ENCODE assay signal across 19 cellular contexts in the genomic region with DNA sequence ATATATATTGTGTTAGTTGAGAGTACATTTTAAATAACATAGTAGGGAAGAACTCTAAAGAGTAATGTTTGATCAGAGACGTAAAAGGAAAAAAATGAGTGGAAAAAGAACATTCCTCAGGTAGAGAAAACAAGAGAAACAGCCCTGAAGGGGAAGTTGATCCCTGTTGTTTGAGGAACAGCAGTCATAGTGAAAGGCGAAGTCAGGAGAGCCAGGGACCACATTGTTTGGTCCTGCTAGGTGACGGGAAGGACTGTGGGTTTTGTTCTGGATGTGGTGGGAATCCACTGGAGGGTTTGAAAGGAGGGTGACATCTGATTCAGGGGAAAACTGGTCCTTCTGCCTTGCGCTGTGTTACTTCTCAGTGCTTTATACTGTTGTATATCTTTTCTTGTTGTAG. TPM values are rescaled to one million over a fixed set of nuclear protein-coding genes. Genes with fewer than 3 reads are reported as not detected.
DNase-seq lines count a peak whose midpoint lies in the region; ATAC-seq and TF ChIP-seq lines count a peak whose summit lies in the region.
"Had no signal": no experiment of that assay in that cellular context is flagged by ENCODE, and none has a peak within 500 bp of the region (broad histone marks: within the 10 kb centered on the region; RNA-seq: fewer than 3 reads in every experiment).

No MANE protein-coding gene starts in this region.

- no TSS peak for BruUV-seq in PC-3 (replicated peaks; lab: Mats Ljungman, UMichigan)

- no peaks in the 10 kb centered on the region for H3K27me3 Mint-ChIP-seq in CD8-positive, alpha-beta T cell (ENCODE audit: low read depth)
- no peaks in the 10 kb centered on the region for H3K27me3 Mint-ChIP-seq in stimulated activated memory B cell treated with anti-CD40 and anti-IgM and Interleukin-4, amounts not matched to agents 10 μg/mL and 1 μg/mL and 100 μg/mL, for 72 hours
- H3K27me3 Mint-ChIP-seq: T-cell had no signal

- peaks cover 32% of the 10 kb centered on the region; the same call in 1 of the 2 replicates for H4K20me1 ChIP-seq in PC-3 (ENCODE audit: low read length)

- no peak for DNase-seq in CD8-positive, alpha-beta T cell
- DNase-seq in PC-3, result no peak
- no peak for DNase-seq in left colon
- DNase-seq in ecto neural progenitor cell (ENCODE audit: low spot score), result no peak
- DNase-seq in HCEC 1CT, result no peak
- DNase-seq: activated CD8-positive, alpha-beta memory T cell treated with anti-CD3 and anti-CD28 coated beads, Interleukin-2, amount 50 U/mL, for 48 hours; effector memory CD4-positive, alpha-beta T cell; left cardiac atrium; MM.1S; NCI-H2081; NCI-H774; posterior cingulate gyrus; stimulated activated CD4-positive, alpha-beta T cell treated with anti-CD3 and anti-CD28 coated beads, Interleukin-12 subunit alpha, Interleukin-12 subunit beta, amount 100 ng/mL, for 4 hours; T-cell had no signal

- H3K4me1 Mint-ChIP-seq in CD8-positive, alpha-beta T cell (ENCODE audit: low read depth), result peaks cover 49% of the 10 kb centered on the region
- peaks cover 68% of the 10 kb centered on the region for H3K4me1 Mint-ChIP-seq in stimulated activated memory B cell treated with anti-CD40 and anti-IgM and Interleukin-4, amounts not matched to agents 10 μg/mL and 1 μg/mL and 100 μg/mL, for 72 hours

- TF ChIP-seq CTCF in CD8-positive, alpha-beta T cell (IDR thresholded peaks at IDR 0.05), result no peak
- no peak for TF ChIP-seq CTCF in PC-3 (conservative IDR thresholded peaks at IDR 0.05; ENCODE audit: low read depth, low read length)

- H3K4me1 ChIP-seq in CD8-positive, alpha-beta T cell (ENCODE audit: insufficient read depth, low read length), result peaks cover 18% of the 10 kb centered on the region
- peaks cover 3% of the 10 kb centered on the region; the same call in 1 of the 2 replicates for H3K4me1 ChIP-seq in PC-3 (ENCODE audit: insufficient read depth, low read length)

- no peak overlapping the region for H2AFZ ChIP-seq in PC-3 (ENCODE audit: low read length)

- H3K27me3 ChIP-seq in CD8-positive, alpha-beta T cell (ENCODE audit: insufficient read depth, low read length), result no peaks in the 10 kb centered on the region
- no peaks in the 10 kb centered on the region for H3K27me3 ChIP-seq in PC-3 (ENCODE audit: low read length)

- H3F3A ChIP-seq in PC-3 (ENCODE audit: low read length, unreplicated experiment), result no peaks in the 10 kb centered on the region

- H3K79me2 ChIP-seq in PC-3 (ENCODE audit: low read length), result peaks cover 70% of the 10 kb centered on the region

- H3K27ac Mint-ChIP-seq in CD8-positive, alpha-beta T cell, result peak overlapping the region; percentile 37
- H3K27ac Mint-ChIP-seq in stimulated activated memory B cell treated with anti-CD40 and anti-IgM and Interleukin-4, amounts not matched to agents 10 μg/mL and 1 μg/mL and 100 μg/mL, for 72 hours, result peak overlapping the region; percentile 81

- CTCF ChIA-PET in CD8-positive, alpha-beta T cell (lab: Charles Lee), result no interaction called here
- CTCF ChIA-PET in PC-3 (lab: Charles Lee), result no interaction called here

- no peak for ATAC-seq in CD8-positive, alpha-beta T cell
- peak; percentile 13; the same call in 1 of the 2 replicates for ATAC-seq in PC-3
- ATAC-seq in left colon, result peak; percentile 38
- ATAC-seq in stimulated activated memory B cell treated with anti-CD40 and anti-IgM and Interleukin-4, amounts not matched to agents 10 μg/mL and 1 μg/mL and 100 μg/mL, for 72 hours, result no peak
- ATAC-seq in HG03460 (IDR thresholded peaks at IDR 0.05; ENCODE audit: unreplicated experiment), result no peak
- ATAC-seq: activated CD4-positive, CD25-positive, alpha-beta regulatory T cell treated with anti-CD3 and anti-CD28 coated beads, Interleukin-2, amount 50 U/mL, for 24 hours; activated naive CD4-positive, alpha-beta T cell treated with anti-CD3 and anti-CD28 coated beads, Interleukin-2, amount 50 U/mL, for 72 hours; T-cell had no signal

- POLR2A ChIA-PET in CD8-positive, alpha-beta T cell (lab: Charles Lee), result no interaction called here
- POLR2A ChIA-PET in PC-3 (lab: Charles Lee; ENCODE audit: unreplicated experiment), result no interaction called here

- peaks cover 26% of the 10 kb centered on the region for H3K36me3 ChIP-seq in CD8-positive, alpha-beta T cell (ENCODE audit: insufficient read depth, low read length)
- peaks cover 33% of the 10 kb centered on the region for H3K36me3 ChIP-seq in PC-3 (ENCODE audit: low read depth, low read length)

- H3K9ac ChIP-seq in PC-3 (ENCODE audit: low read length), result no peak overlapping the region

- H3K9me3 Mint-ChIP-seq in CD8-positive, alpha-beta T cell, result no peaks in the 10 kb centered on the region
- no peaks in the 10 kb centered on the region for H3K9me3 Mint-ChIP-seq in stimulated activated memory B cell treated with anti-CD40 and anti-IgM and Interleukin-4, amounts not matched to agents 10 μg/mL and 1 μg/mL and 100 μg/mL, for 72 hours
- H3K9me3 Mint-ChIP-seq: activated naive CD4-positive, alpha-beta T cell treated with anti-CD3 and anti-CD28 coated beads, Interleukin-2, amount 50 U/mL, for 72 hours; T-cell had no signal

- H3K4me2 ChIP-seq in PC-3 (ENCODE audit: low read length), result no peak overlapping the region

- H3K4me3 Mint-ChIP-seq in CD8-positive, alpha-beta T cell, result no peak overlapping the region
- no peak overlapping the region for H3K4me3 Mint-ChIP-seq in stimulated activated memory B cell treated with anti-CD40 and anti-IgM and Interleukin-4, amounts not matched to agents 10 μg/mL and 1 μg/mL and 100 μg/mL, for 72 hours
- H3K4me3 Mint-ChIP-seq: T-cell had no signal

- H3K9me3 ChIP-seq in CD8-positive, alpha-beta T cell (ENCODE audit: low read length), result no peaks in the 10 kb centered on the region
- no peaks in the 10 kb centered on the region for H3K9me3 ChIP-seq in PC-3 (ENCODE audit: low read length)

- H3K36me3 Mint-ChIP-seq in CD8-positive, alpha-beta T cell, result peaks cover 56% of the 10 kb centered on the region
- peaks cover 26% of the 10 kb centered on the region for H3K36me3 Mint-ChIP-seq in stimulated activated memory B cell treated with anti-CD40 and anti-IgM and Interleukin-4, amounts not matched to agents 10 μg/mL and 1 μg/mL and 100 μg/mL, for 72 hours

- intact Hi-C loops in CD8-positive, alpha-beta T cell (cut with DNase I, micrococcal nuclease), result no loop called here
- intact Hi-C loops in PC-3 (cut with micrococcal nuclease) (no loop called here), left colon (cut with DNase I, micrococcal nuclease) (no loop called here)

- no peaks in the 10 kb centered on the region for H3K9me2 ChIP-seq in PC-3 (replicated peaks; ENCODE audit: low read length)

- H3K27ac ChIP-seq in CD8-positive, alpha-beta T cell (ENCODE audit: low read depth, low read length), result no peak overlapping the region
- H3K27ac ChIP-seq in PC-3 (ENCODE audit: low read length), result no peak overlapping the region

- H3K4me3 ChIP-seq in CD8-positive, alpha-beta T cell (ENCODE audit: low read depth, low read length), result no peak overlapping the region
- H3K4me3 ChIP-seq in PC-3 (ENCODE audit: low read length), result no peak overlapping the region

RNA-seq across cellular contexts. Expression of a gene that starts 9.0 kb away (rescaled TPM):
- total RNA-seq in CD8-positive, alpha-beta T cell, result 10 to 100 TPM; 34.7 to 37.7 TPM
- total RNA-seq in PC-3 (2014; rRNA removed) (15.0 and 22.0 TPM in 2 replicates), left colon (10 to 100 TPM; 27.4 to 37.6 TPM)

RNA-seq across cellular contexts. Expression of a gene that starts 41.4 kb away (rescaled TPM):
- 1 to 10 TPM; 2.3 to 2.4 TPM for total RNA-seq in CD8-positive, alpha-beta T cell
- total RNA-seq in PC-3 (2014; rRNA removed) (8.2 and 9.4 TPM in 2 replicates), left colon (10 to 100 TPM; 18.4 to 25.1 TPM)
- total RNA-seq: H4 had no signal

RNA-seq across cellular contexts. Expression of a gene that starts 57.9 kb away (rescaled TPM):
- 100 to 1,000 TPM in 1 of 2 experiments, 10 to 100 TPM in 1; 96.5 to 115 TPM for total RNA-seq in CD8-positive, alpha-beta T cell
- total RNA-seq in PC-3 (2014; rRNA removed), result 31.3 and 44.6 TPM in 2 replicates
- 10 to 100 TPM; 31.5 to 37.0 TPM for total RNA-seq in left colon

Comparison
In these comparisons a context has a peak if more than half of its experiments do, and no peak if none do; other contexts are left out.
1. ATAC-seq: peak in PC-3 (single experiment) and left colon (single experiment); none in CD8-positive, alpha-beta T cell (single experiment), stimulated activated memory B cell treated with anti-CD40 and anti-IgM and Interleukin-4, amounts not matched to agents 10 μg/mL and 1 μg/mL and 100 μg/mL, for 72 hours (single experiment) and HG03460 (single experiment).